In the genomic region with DNA sequence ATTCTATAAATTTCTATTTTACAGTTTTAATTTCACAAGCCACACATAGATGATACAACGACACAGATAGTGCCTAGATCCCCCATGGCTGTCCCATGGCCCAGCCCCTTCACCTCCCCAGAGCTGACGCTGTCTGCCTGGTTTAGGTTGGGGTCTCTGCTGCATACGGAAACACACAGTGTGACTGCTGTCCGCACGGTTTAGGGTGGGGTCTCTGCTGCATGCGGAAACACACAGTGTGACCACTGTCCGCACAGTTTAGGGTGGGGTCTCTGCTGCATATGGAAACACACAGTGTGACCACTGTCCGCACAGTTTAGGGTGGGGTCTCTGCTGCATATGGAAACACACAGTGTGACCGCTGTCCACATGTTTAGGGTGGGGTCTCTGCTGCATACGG, we compare ENCODE assay signal across 2 cellular contexts. TPM values are rescaled to one million over a fixed set of nuclear protein-coding genes. Genes with fewer than 3 reads are reported as not detected.
"Had no signal": no experiment of that assay in that cellular context is flagged by ENCODE, and none has a peak within 500 bp of the region (broad histone marks: within the 10 kb centered on the region; RNA-seq: fewer than 3 reads in every experiment).

No MANE protein-coding gene starts in this region.

RNA-seq across cellular contexts. Expression of a gene that starts 48.5 kb away (rescaled TPM):
- total RNA-seq: activated CD4-positive, alpha-beta T cell treated with anti-CD3 and anti-CD28 coated beads, Interleukin-2, amount 10 ng/mL, durations not matched to agents 7 days and 5 days; T-helper 2 cell treated with Interferon-gamma antibody and Interleukin-4, amounts not matched to agents 100 ng/mL and 5 ng/mL, for 36 hours had no signal
